In the genomic region with DNA sequence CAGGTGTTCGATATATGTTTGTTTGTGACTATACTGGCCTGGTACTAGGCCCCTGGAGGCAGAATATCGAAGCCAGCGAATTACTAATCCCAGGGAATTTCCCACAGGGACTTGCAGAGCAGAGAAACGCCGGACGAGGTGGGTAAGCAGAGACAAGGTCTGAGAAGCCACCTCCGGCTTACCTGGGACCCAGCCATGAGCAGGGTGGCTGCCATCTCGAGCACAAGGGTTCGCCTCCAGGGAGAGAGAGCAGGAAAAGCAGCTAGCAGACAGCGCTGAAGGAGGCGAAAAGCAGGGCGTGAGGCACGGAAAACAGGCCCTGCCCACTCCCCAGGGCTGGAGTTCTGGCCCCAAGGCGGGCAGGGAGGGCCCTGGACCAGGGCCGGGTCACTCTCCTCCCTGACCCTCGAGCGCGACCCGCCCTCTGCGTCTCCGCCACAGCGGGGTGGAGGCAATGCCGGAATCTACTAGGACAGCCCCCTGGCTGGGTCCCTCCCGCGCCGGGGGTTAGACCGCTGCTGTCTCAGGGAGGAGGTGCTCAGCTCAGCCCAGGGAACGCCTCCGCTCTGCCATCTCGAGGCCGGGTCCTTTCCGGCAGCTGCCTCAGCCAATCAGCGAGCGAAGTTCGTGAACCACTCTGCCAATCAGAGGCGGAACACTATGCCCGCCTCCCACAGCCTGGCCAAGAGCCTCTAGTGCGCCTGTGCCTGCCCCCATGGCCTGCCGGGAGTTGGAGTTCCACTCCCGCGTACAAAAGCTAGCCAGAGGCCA, we compare ENCODE assay signal across 1 cellular context.
TF ChIP-seq lines count a peak whose summit lies in the region.

No MANE protein-coding gene starts in this region.

TF ChIP-seq in HepG2, 621 proteins besides CTCF, POLR2A, EP300 and RAD21 (continued from another document and continues in another):
- TF ChIP-seq, protein P1, sequence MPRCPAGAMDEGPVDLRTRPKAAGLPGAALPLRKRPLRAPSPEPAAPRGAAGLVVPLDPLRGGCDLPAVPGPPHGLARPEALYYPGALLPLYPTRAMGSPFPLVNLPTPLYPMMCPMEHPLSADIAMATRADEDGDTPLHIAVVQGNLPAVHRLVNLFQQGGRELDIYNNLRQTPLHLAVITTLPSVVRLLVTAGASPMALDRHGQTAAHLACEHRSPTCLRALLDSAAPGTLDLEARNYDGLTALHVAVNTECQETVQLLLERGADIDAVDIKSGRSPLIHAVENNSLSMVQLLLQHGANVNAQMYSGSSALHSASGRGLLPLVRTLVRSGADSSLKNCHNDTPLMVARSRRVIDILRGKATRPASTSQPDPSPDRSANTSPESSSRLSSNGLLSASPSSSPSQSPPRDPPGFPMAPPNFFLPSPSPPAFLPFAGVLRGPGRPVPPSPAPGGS (CRISPR knock-in tag; IDR thresholded peaks at IDR 0.05) = 0 out of 2 replicates have a peak, but pooled peaks have one; percentile 13
- TF ChIP-seq ZNF263 (CRISPR knock-in tag; IDR thresholded peaks at IDR 0.05) (no peak), ERF (CRISPR knock-in tag; IDR thresholded peaks at IDR 0.05) (peak; percentile 56; the same call in 1 of the 2 replicates), ZSCAN25 (CRISPR knock-in tag; IDR thresholded peaks at IDR 0.05) (no peak), DPF2 (CRISPR knock-in tag; IDR thresholded peaks at IDR 0.05; ENCODE audit: borderline replicate concordance, low read depth) (no peak), RFXAP (CRISPR knock-in tag; IDR thresholded peaks at IDR 0.05; ENCODE audit: borderline replicate concordance) (peak; percentile 50; the same call in 1 of the 2 replicates), ARNT (IDR thresholded peaks at IDR 0.05) (no peak), POLR2AphosphoS2 (IDR thresholded peaks at IDR 0.05; ENCODE audit: low read depth, low read length) (no peak), ZNF672 (CRISPR knock-in tag; IDR thresholded peaks at IDR 0.05) (no peak), HNRNPUL1 (IDR thresholded peaks at IDR 0.05; ENCODE audit: low read depth, low read length) (no peak), SAP130 (CRISPR knock-in tag; IDR thresholded peaks at IDR 0.05; ENCODE audit: low read depth) (peak; percentile 89), FOXP1 (IDR thresholded peaks at IDR 0.05) (no peak), FOXP1 (CRISPR knock-in tag; IDR thresholded peaks at IDR 0.05) (no peak), ZNF883 (CRISPR knock-in tag; IDR thresholded peaks at IDR 0.05; ENCODE audit: not compliant biosample characterization) (no peak), GTF2F1 (IDR thresholded peaks at IDR 0.05; ENCODE audit: low read length) (no peak), ZNF264 (CRISPR knock-in tag; IDR thresholded peaks at IDR 0.05) (no peak), ZNF615 (CRISPR knock-in tag; IDR thresholded peaks at IDR 0.05; ENCODE audit: borderline replicate concordance) (no peak), ZNF101 (CRISPR knock-in tag; IDR thresholded peaks at IDR 0.05; ENCODE audit: borderline replicate concordance, low read depth) (no peak), JDP2 (CRISPR knock-in tag; IDR thresholded peaks at IDR 0.05; ENCODE audit: borderline replicate concordance) (no peak), ZNF124 (CRISPR knock-in tag; IDR thresholded peaks at IDR 0.05) (no peak; the same call in 1 of the 2 replicates), ZNF274 (CRISPR knock-in tag; IDR thresholded peaks at IDR 0.05) (0 out of 2 replicates have a peak, but pooled peaks have one; percentile 30), NONO (IDR thresholded peaks at IDR 0.05) (no peak), NONO (CRISPR knock-in tag; conservative IDR thresholded peaks at IDR 0.05) (peak; percentile 52; the same call in 1 of the 2 replicates), NFE2 (CRISPR knock-in tag; IDR thresholded peaks at IDR 0.05) (no peak), CC2D1A (CRISPR knock-in tag; IDR thresholded peaks at IDR 0.05) (no peak), ZFP36L2 (CRISPR knock-in tag; IDR thresholded peaks at IDR 0.05) (no peak), BHLHE40 (IDR thresholded peaks at IDR 0.05; ENCODE audit: low read length) (no peak), HCFC1 (IDR thresholded peaks at IDR 0.05; ENCODE audit: low read depth, low read length) (peak; percentile 84), PHF20 (CRISPR knock-in tag; IDR thresholded peaks at IDR 0.05) (no peak), MIER2 (CRISPR knock-in tag; IDR thresholded peaks at IDR 0.05) (no peak; the same call in 1 of the 2 replicates), ZKSCAN5 (CRISPR knock-in tag; IDR thresholded peaks at IDR 0.05) (peak; percentile 30; the same call in 1 of the 2 replicates), NR1H2 (CRISPR knock-in tag; IDR thresholded peaks at IDR 0.05; ENCODE audit: borderline replicate concordance, low read depth) (no peak), FIP1L1 (IDR thresholded peaks at IDR 0.05; ENCODE audit: borderline replicate concordance, insufficient read depth, low read depth, low read length) (no peak), PITX1 (CRISPR knock-in tag; IDR thresholded peaks at IDR 0.05) (peak; percentile 12; the same call in 1 of the 2 replicates), HES4 (CRISPR knock-in tag; IDR thresholded peaks at IDR 0.05; ENCODE audit: borderline replicate concordance) (peak; percentile 53; the same call in 1 of the 2 replicates), PAF1 (CRISPR knock-in tag; IDR thresholded peaks at IDR 0.05) (no peak), ZNF138 (CRISPR knock-in tag; IDR thresholded peaks at IDR 0.05; ENCODE audit: low read depth) (no peak), NCOA2 (CRISPR knock-in tag; IDR thresholded peaks at IDR 0.05) (peak; percentile 37; the same call in 1 of the 2 replicates), ZNF772 (CRISPR knock-in tag; IDR thresholded peaks at IDR 0.05) (no peak), ZNF34 (CRISPR knock-in tag; IDR thresholded peaks at IDR 0.05; ENCODE audit: borderline replicate concordance) (no peak)
- TF ChIP-seq, protein P2, sequence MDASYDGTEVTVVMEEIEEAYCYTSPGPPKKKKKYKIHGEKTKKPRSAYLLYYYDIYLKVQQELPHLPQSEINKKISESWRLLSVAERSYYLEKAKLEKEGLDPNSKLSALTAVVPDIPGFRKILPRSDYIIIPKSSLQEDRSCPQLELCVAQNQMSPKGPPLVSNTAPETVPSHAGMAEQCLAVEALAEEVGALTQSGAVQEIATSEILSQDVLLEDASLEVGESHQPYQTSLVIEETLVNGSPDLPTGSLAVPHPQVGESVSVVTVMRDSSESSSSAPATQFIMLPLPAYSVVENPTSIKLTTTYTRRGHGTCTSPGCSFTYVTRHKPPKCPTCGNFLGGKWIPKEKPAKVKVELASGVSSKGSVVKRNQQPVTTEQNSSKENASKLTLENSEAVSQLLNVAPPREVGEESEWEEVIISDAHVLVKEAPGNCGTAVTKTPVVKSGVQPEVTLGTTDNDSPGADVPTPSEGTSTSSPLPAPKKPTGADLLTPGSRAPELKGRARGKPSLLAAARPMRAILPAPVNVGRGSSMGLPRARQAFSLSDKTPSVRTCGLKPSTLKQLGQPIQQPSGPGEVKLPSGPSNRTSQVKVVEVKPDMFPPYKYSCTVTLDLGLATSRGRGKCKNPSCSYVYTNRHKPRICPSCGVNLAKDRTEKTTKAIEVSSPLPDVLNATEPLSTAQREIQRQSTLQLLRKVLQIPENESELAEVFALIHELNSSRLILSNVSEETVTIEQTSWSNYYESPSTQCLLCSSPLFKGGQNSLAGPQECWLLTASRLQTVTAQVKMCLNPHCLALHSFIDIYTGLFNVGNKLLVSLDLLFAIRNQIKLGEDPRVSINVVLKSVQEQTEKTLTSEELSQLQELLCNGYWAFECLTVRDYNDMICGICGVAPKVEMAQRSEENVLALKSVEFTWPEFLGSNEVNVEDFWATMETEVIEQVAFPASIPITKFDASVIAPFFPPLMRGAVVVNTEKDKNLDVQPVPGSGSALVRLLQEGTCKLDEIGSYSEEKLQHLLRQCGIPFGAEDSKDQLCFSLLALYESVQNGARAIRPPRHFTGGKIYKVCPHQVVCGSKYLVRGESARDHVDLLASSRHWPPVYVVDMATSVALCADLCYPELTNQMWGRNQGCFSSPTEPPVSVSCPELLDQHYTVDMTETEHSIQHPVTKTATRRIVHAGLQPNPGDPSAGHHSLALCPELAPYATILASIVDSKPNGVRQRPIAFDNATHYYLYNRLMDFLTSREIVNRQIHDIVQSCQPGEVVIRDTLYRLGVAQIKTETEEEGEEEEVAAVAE (CRISPR knock-in tag; IDR thresholded peaks at IDR 0.05; ENCODE audit: borderline replicate concordance) = no peak
- TF ChIP-seq, protein P3, sequence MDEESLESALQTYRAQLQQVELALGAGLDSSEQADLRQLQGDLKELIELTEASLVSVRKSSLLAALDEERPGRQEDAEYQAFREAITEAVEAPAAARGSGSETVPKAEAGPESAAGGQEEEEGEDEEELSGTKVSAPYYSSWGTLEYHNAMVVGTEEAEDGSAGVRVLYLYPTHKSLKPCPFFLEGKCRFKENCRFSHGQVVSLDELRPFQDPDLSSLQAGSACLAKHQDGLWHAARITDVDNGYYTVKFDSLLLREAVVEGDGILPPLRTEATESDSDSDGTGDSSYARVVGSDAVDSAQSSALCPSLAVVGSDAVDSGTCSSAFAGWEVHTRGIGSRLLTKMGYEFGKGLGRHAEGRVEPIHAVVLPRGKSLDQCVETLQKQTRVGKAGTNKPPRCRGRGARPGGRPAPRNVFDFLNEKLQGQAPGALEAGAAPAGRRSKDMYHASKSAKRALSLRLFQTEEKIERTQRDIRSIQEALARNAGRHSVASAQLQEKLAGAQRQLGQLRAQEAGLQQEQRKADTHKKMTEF (CRISPR knock-in tag; IDR thresholded peaks at IDR 0.05) = no peak; the same call in 1 of the 2 replicates
- TF ChIP-seq, protein P4, sequence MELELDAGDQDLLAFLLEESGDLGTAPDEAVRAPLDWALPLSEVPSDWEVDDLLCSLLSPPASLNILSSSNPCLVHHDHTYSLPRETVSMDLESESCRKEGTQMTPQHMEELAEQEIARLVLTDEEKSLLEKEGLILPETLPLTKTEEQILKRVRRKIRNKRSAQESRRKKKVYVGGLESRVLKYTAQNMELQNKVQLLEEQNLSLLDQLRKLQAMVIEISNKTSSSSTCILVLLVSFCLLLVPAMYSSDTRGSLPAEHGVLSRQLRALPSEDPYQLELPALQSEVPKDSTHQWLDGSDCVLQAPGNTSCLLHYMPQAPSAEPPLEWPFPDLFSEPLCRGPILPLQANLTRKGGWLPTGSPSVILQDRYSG (CRISPR knock-in tag; IDR thresholded peaks at IDR 0.05) = no peak
- TF ChIP-seq, protein P5, sequence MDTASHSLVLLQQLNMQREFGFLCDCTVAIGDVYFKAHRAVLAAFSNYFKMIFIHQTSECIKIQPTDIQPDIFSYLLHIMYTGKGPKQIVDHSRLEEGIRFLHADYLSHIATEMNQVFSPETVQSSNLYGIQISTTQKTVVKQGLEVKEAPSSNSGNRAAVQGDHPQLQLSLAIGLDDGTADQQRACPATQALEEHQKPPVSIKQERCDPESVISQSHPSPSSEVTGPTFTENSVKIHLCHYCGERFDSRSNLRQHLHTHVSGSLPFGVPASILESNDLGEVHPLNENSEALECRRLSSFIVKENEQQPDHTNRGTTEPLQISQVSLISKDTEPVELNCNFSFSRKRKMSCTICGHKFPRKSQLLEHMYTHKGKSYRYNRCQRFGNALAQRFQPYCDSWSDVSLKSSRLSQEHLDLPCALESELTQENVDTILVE (CRISPR knock-in tag; IDR thresholded peaks at IDR 0.05) = 0 out of 2 replicates have a peak, but pooled peaks have one; percentile 13
- TF ChIP-seq, protein P6, sequence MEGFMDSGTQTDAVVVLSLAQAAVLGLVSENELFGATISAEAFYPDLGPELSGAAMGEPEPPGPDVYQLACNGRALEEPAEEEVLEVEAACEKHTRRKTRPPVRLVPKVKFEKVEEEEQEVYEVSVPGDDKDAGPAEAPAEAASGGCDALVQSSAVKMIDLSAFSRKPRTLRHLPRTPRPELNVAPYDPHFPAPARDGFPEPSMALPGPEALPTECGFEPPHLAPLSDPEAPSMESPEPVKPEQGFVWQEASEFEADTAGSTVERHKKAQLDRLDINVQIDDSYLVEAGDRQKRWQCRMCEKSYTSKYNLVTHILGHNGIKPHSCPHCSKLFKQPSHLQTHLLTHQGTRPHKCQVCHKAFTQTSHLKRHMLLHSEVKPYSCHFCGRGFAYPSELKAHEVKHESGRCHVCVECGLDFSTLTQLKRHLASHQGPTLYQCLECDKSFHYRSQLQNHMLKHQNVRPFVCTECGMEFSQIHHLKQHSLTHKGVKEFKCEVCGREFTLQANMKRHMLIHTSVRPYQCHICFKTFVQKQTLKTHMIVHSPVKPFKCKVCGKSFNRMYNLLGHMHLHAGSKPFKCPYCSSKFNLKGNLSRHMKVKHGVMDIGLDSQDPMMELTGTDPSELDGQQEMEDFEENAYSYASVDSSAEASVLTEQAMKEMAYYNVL (CRISPR knock-in tag; IDR thresholded peaks at IDR 0.05; ENCODE audit: borderline replicate concordance) = no peak; the same call in 1 of the 2 replicates
- TF ChIP-seq, protein P7, sequence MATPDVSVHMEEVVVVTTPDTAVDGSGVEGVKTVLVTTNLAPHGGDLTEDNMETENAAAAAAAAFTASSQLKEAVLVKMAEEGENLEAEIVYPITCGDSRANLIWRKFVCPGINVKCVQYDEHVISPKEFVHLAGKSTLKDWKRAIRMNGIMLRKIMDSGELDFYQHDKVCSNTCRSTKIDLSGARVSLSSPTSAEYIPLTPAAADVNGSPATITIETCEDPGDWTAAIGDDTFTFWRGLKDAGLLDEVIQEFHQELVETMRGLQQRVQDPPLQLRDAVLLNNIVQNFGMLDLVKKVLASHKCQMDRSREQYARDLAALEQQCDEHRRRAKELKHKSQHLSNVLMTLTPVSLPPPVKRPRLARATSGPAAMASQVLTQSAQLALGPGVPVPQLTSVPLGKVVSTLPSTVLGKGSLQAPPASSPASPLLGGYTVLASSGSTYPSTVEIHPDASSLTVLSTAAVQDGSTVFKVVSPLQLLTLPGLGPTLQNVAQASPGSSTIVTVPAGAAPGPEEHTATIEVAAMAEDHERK (CRISPR knock-in tag; IDR thresholded peaks at IDR 0.05; ENCODE audit: low read depth) = no peak
- TF ChIP-seq, protein P8, sequence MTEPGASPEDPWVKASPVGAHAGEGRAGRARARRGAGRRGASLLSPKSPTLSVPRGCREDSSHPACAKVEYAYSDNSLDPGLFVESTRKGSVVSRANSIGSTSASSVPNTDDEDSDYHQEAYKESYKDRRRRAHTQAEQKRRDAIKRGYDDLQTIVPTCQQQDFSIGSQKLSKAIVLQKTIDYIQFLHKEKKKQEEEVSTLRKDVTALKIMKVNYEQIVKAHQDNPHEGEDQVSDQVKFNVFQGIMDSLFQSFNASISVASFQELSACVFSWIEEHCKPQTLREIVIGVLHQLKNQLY (CRISPR knock-in tag; IDR thresholded peaks at IDR 0.05) = no peak
- TF ChIP-seq, protein P9, sequence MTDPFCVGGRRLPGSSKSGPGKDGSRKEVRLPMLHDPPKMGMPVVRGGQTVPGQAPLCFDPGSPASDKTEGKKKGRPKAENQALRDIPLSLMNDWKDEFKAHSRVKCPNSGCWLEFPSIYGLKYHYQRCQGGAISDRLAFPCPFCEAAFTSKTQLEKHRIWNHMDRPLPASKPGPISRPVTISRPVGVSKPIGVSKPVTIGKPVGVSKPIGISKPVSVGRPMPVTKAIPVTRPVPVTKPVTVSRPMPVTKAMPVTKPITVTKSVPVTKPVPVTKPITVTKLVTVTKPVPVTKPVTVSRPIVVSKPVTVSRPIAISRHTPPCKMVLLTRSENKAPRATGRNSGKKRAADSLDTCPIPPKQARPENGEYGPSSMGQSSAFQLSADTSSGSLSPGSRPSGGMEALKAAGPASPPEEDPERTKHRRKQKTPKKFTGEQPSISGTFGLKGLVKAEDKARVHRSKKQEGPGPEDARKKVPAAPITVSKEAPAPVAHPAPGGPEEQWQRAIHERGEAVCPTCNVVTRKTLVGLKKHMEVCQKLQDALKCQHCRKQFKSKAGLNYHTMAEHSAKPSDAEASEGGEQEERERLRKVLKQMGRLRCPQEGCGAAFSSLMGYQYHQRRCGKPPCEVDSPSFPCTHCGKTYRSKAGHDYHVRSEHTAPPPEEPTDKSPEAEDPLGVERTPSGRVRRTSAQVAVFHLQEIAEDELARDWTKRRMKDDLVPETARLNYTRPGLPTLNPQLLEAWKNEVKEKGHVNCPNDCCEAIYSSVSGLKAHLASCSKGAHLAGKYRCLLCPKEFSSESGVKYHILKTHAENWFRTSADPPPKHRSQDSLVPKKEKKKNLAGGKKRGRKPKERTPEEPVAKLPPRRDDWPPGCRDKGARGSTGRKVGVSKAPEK (CRISPR knock-in tag; IDR thresholded peaks at IDR 0.05; ENCODE audit: borderline replicate concordance) = no peak
